Comparison of ENCODE assay signal across 15 cellular contexts in genomic region chr13:41897126-41897525, GRCh38.
A peak's percentile ranks its signal among the peaks of the same experiment; 100 is the strongest.
DNase-seq lines count a peak whose midpoint lies in the region; ATAC-seq and TF ChIP-seq lines count a peak whose summit lies in the region.
"Had no signal": no experiment of that assay in that cellular context is flagged by ENCODE, and none has a peak within 500 bp of the region (broad histone marks: within the 10 kb centered on the region; RNA-seq: fewer than 3 reads in every experiment).

No MANE protein-coding gene starts in this region.

- H3K14ac ChIP-seq in mesenchymal stem cell (ENCODE audit: low read length in 2 of 2) = no peak overlapping the region

- no peak overlapping the region for H3K18ac ChIP-seq in mesenchymal stem cell (ENCODE audit: low read depth in 1 of 2, low read length in 2 of 2)

- DNase-seq in EL = peak; percentile 37
- peak; percentile 27 for DNase-seq in M059J (ENCODE audit: low read depth)
- peak; percentile 72 for DNase-seq in choroid plexus epithelial cell (ENCODE audit: low read depth)
- DNase-seq in mesenchymal stem cell = peak; percentile 64
- no peak for DNase-seq in activated CD4-positive, alpha-beta T cell treated with anti-CD3 and anti-CD28 coated beads for 1 hour
- DNase-seq: 8988T; AML-193; CD8-positive, alpha-beta memory T cell; DMS53; KBM-7 had no signal

- H2AFZ ChIP-seq in mesenchymal stem cell (ENCODE audit: low read depth, low read length) = no peak overlapping the region

- H3K27me3 ChIP-seq in mesenchymal stem cell (ENCODE audit: control insufficient read depth in 1 of 2, insufficient read depth in 1 of 2, low read length in 2 of 2) = no peaks in the 10 kb centered on the region
- H3K27me3 ChIP-seq: BLaER1 had no signal

- TF ChIP-seq CTCF in choroid plexus epithelial cell (conservative IDR thresholded peaks at IDR 0.05; ENCODE audit: low read depth, low read length) = no peak

- H2BK5ac ChIP-seq in mesenchymal stem cell (ENCODE audit: low read depth, low read length, poor library complexity, severe bottlenecking) = no peak overlapping the region

- H3K4me2 ChIP-seq in mesenchymal stem cell (ENCODE audit: low read length, poor library complexity, severe bottlenecking) = no peak overlapping the region
- H3K4me2 ChIP-seq: BLaER1 had no signal

- no peak overlapping the region for H3K4ac ChIP-seq in mesenchymal stem cell (ENCODE audit: low read depth in 1 of 2, low read length in 2 of 2)

- H3K9me3 ChIP-seq in mesenchymal stem cell (ENCODE audit: control insufficient read depth, low read length) = no peaks in the 10 kb centered on the region

- ATAC-seq in GM21423 (IDR thresholded peaks at IDR 0.05; ENCODE audit: unreplicated experiment) = no peak
- no peak for ATAC-seq in GM21447 (IDR thresholded peaks at IDR 0.05; ENCODE audit: unreplicated experiment)
- ATAC-seq: HCT116 had no signal

- H3K79me1 ChIP-seq in mesenchymal stem cell (replicated peaks; ENCODE audit: low read length, poor library complexity, severe bottlenecking) = peaks cover 3% of the 10 kb centered on the region

- H4K8ac ChIP-seq in mesenchymal stem cell (ENCODE audit: low read length) = no peak overlapping the region

- H2BK15ac ChIP-seq in mesenchymal stem cell (ENCODE audit: low read depth, poor library complexity, severe bottlenecking) = no peak overlapping the region

- H3K23ac ChIP-seq in mesenchymal stem cell (ENCODE audit: low read length in 2 of 2) = no peak overlapping the region

- no peak overlapping the region for H3K4me3 ChIP-seq in choroid plexus epithelial cell (ENCODE audit: low read depth, low read length)
- H3K4me3 ChIP-seq in mesenchymal stem cell (ENCODE audit: insufficient read depth in 1 of 2, low read depth in 1 of 2, low read length in 2 of 2) = no peak overlapping the region
- H3K4me3 ChIP-seq: BLaER1 had no signal

- WGBS in mesenchymal stem cell = no CpG with 5 or more reads among the region's 2 CpGs

- no peak overlapping the region for H4K91ac ChIP-seq in mesenchymal stem cell (ENCODE audit: low read length)

- H3K9ac ChIP-seq in mesenchymal stem cell (ENCODE audit: low read length) = no peak overlapping the region
- H3K9ac ChIP-seq: BLaER1 had no signal

- no peaks in the 10 kb centered on the region for H3K36me3 ChIP-seq in mesenchymal stem cell (ENCODE audit: control insufficient read depth in 1 of 2, insufficient read depth in 2 of 2, low read depth in 1 of 2, low read length in 2 of 2)

- H3K4me1 ChIP-seq in mesenchymal stem cell (ENCODE audit: control insufficient read depth, insufficient read depth, low read depth, low read length) = no peaks in the 10 kb centered on the region
- H3K4me1 ChIP-seq: BLaER1 had no signal

- H3K27ac ChIP-seq in mesenchymal stem cell (ENCODE audit: low read length, poor library complexity, severe bottlenecking) = no peak overlapping the region
- H3K27ac ChIP-seq: BLaER1, HL-60 had no signal

- no peak overlapping the region for H2BK120ac ChIP-seq in mesenchymal stem cell (ENCODE audit: low read depth, low read length)

- H2BK12ac ChIP-seq in mesenchymal stem cell (ENCODE audit: low read length in 2 of 2) = no peak overlapping the region

- no peak overlapping the region for H2AK5ac ChIP-seq in mesenchymal stem cell (ENCODE audit: low read length, severe bottlenecking)
